29 cellular contexts compared by ENCODE assay signal in the genomic region with DNA sequence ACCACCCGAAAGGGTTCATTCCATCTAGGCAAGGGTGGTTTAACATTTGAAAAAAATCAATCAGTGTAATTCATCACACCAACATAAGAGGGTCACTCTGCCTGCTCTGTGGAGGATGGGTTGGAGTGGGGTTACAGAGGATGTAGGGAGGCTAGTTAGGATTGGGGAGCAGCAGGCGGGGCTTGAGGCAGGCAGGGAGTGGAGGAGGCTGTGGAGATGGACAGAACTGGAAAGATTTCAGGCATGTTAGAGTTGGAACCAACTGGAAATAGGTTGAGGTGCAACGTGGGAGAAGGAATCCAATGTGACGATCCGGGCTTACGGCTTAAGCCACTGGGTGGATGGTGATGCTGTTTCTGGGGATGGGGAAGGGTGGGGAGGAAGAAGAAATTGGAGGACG. TPM values are rescaled to one million over a fixed set of nuclear protein-coding genes. Genes with fewer than 3 reads are reported as not detected.
"Had no signal": no experiment of that assay in that cellular context is flagged by ENCODE, and none has a peak within 500 bp of the region (broad histone marks: within the 10 kb centered on the region; RNA-seq: fewer than 3 reads in every experiment).

No MANE protein-coding gene starts in this region.

- H3K4me1 ChIP-seq: colonic mucosa, gastroesophageal sphincter, lower lobe of right lung, psoas muscle, sigmoid colon, upper lobe of right lung, vagina had no signal

- H3K4me3 ChIP-seq: colonic mucosa, esophagus muscularis mucosa, gastroesophageal sphincter, heart right ventricle, lower lobe of right lung, psoas muscle, sigmoid colon, transverse colon, upper lobe of right lung, vagina had no signal

- H3K27me3 ChIP-seq: colonic mucosa, sigmoid colon, transverse colon, upper lobe of right lung, vagina had no signal

- H3K27ac ChIP-seq: colonic mucosa, esophagus muscularis mucosa, foreskin keratinocyte, gastroesophageal sphincter, heart right ventricle, lower lobe of right lung, psoas muscle, sigmoid colon, transverse colon, upper lobe of right lung, vagina had no signal

- H3K36me3 ChIP-seq: colonic mucosa, esophagus muscularis mucosa, gastroesophageal sphincter, heart right ventricle, lower lobe of right lung, sigmoid colon, transverse colon, upper lobe of right lung, vagina had no signal

- DNase-seq: central memory CD4-positive, alpha-beta T cell; colonic mucosa; effector memory CD4-positive, alpha-beta T cell; foreskin keratinocyte; heart right ventricle; hypothalamus; immature natural killer cell; left ventricle myocardium superior; lower lobe of right lung; midbrain; nephron progenitor cell; occipital lobe; psoas muscle; right cardiac atrium; stimulated activated CD4-positive, alpha-beta T cell treated with anti-CD3 and anti-CD28 coated beads, Interleukin-4, amount 100 ng/mL, for 4 hours; stimulated activated naive CD8-positive, alpha-beta T cell treated with anti-CD3 and anti-CD28 coated beads, Interleukin-15, Interleukin-2, amounts not matched to agents 100 U/mL and 50 U/mL, for 24 hours; transverse colon; upper lobe of right lung had no signal

- ATAC-seq: foreskin keratinocyte; gastroesophageal sphincter; heart right ventricle; left ventricle myocardium superior; lower lobe of right lung; naive thymus-derived CD8-positive, alpha-beta T cell; psoas muscle; right cardiac atrium; stimulated activated memory B cell treated with anti-CD40 and anti-IgM and Interleukin-4, amounts not matched to agents 10 μg/mL and 1 μg/mL and 100 μg/mL, for 72 hours; stimulated activated naive CD8-positive, alpha-beta T cell treated with anti-CD3 and anti-CD28 coated beads, Interleukin-15, Interleukin-2, amounts not matched to agents 100 U/mL and 50 U/mL, for 24 hours; upper lobe of right lung had no signal

- H3K9me3 ChIP-seq: colonic mucosa, esophagus muscularis mucosa, gastroesophageal sphincter, heart right ventricle, lower lobe of right lung, psoas muscle, sigmoid colon, transverse colon, upper lobe of right lung, vagina had no signal

RNA-seq across cellular contexts. Expression of gene ADORA1, which starts 12.6 kb away (rescaled TPM):
- total RNA-seq: endothelial cell of umbilical vein; naive thymus-derived CD8-positive, alpha-beta T cell had no signal
- polyA plus RNA-seq: naive thymus-derived CD8-positive, alpha-beta T cell had no signal

RNA-seq across cellular contexts. Expression of gene MYBPH, which starts 35.5 kb away (rescaled TPM):
- total RNA-seq: cerebellum; colonic mucosa; endothelial cell of umbilical vein; epithelial cell of proximal tubule; esophagus muscularis mucosa; foreskin keratinocyte; gastroesophageal sphincter; heart right ventricle; left ventricle myocardium superior; lower lobe of right lung; naive thymus-derived CD8-positive, alpha-beta T cell; occipital lobe; renal cortical epithelial cell; right cardiac atrium; sigmoid colon; transverse colon; upper lobe of right lung; vagina had no signal
- polyA plus RNA-seq: endothelial cell of umbilical vein; foreskin keratinocyte; heart right ventricle; immature natural killer cell; naive thymus-derived CD8-positive, alpha-beta T cell; sigmoid colon had no signal

RNA-seq across cellular contexts. Expression of gene CHI3L1, which starts 46.4 kb away (rescaled TPM):
- total RNA-seq: endothelial cell of umbilical vein; foreskin keratinocyte; naive thymus-derived CD8-positive, alpha-beta T cell had no signal
- polyA plus RNA-seq: endothelial cell of umbilical vein; foreskin keratinocyte; immature natural killer cell; naive thymus-derived CD8-positive, alpha-beta T cell had no signal

RNA-seq across cellular contexts. Expression of gene MYOG, which starts 54.3 kb away (rescaled TPM):
- total RNA-seq: cerebellum; colonic mucosa; endothelial cell of umbilical vein; epithelial cell of proximal tubule; esophagus muscularis mucosa; fibroblast of lung; foreskin keratinocyte; heart right ventricle; left ventricle myocardium superior; lower lobe of right lung; naive thymus-derived CD8-positive, alpha-beta T cell; occipital lobe; renal cortical epithelial cell; right cardiac atrium; sigmoid colon; transverse colon; upper lobe of right lung; vagina had no signal
- polyA plus RNA-seq: endothelial cell of umbilical vein; fibroblast of lung; foreskin keratinocyte; immature natural killer cell; naive thymus-derived CD8-positive, alpha-beta T cell; right cardiac atrium; sigmoid colon had no signal
